8 cellular contexts compared by ENCODE assay signal in the genomic region with DNA sequence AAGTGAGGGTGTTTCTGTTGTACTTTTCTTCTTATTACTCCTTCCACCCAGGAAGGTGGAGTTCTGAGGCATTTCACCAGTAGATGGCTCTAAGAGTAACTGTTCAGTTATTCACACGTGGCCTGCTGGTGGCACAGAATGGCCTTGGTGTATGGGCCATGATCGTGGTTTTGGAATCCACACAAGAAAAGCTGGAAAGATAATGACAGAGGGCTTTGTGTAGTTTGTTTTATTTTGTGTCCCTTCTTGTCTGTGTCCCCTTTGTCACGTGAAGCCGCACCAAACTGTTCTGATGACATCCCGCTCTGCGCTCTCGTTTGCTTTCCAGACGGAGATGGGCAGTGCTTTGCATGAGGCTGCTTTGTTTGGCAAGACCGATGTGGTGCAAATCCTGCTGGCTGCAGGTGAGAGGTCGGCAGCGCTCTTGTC.
A peak's percentile ranks its signal among the peaks of the same experiment; 100 is the strongest.
DNase-seq lines count a peak whose midpoint lies in the region; ATAC-seq and TF ChIP-seq lines count a peak whose summit lies in the region.
"Had no signal": no experiment of that assay in that cellular context is flagged by ENCODE, and none has a peak within 500 bp of the region (broad histone marks: within the 10 kb centered on the region; RNA-seq: fewer than 3 reads in every experiment).

No MANE protein-coding gene starts in this region.

- 83 to 93% (median 84%) methylated on average over 11 of the region's 11 CpGs for WGBS in spleen, 5 donors

- H3K27ac ChIP-seq in spleen: no peak overlapping the region

- TF ChIP-seq CTCF in GM13977 (IDR thresholded peaks at IDR 0.05; ENCODE audit: extremely low read depth, insufficient read depth, missing control alignments) (peak; percentile 26), spleen (IDR thresholded peaks at IDR 0.05 in 8 of 11, conservative IDR thresholded peaks at IDR 0.05 in 3 of 11) (no peak)

- TF ChIP-seq POLR2A in erythroblast (IDR thresholded peaks at IDR 0.05; ENCODE audit: low read length) (no peak), spleen (IDR thresholded peaks at IDR 0.05) (no peak)

- in situ Hi-C loops in GM13977 (cut with MboI; ENCODE audit: low pct_unique_long_range_greater_than_20kb, low sequenced_read_pairs, unreplicated experiment): loop anchor here (10.0 to 25.0 kb wide), 2 partner anchors 152 to 230 kb away; partner anchors contain the start of gene SCUBE3

- intact Hi-C loops in spleen (cut with DNase I; ENCODE audit: low total_unique reads): loop anchor here (10.0 kb wide), 1 partner anchor 222 kb away; no protein-coding TSS in a partner anchor

- no peak overlapping the region for H3K4me3 ChIP-seq in spleen
- H3K4me3 ChIP-seq: HAP-1 had no signal

- no peaks in the 10 kb centered on the region for H3K9me3 ChIP-seq in spleen
- H3K9me3 ChIP-seq: HAP-1 had no signal

- H3K4me1 ChIP-seq in spleen: peaks cover 0 to 16% (median 3%) of the 10 kb centered on the region in 6 donors

- no peaks in the 10 kb centered on the region for H3K27me3 ChIP-seq in spleen (replicated peaks in 1 of 7)

- DNase-seq in GM13977 (ENCODE audit: low spot score) (no peak), NCI-H226 (peak; percentile 11), erythroblast (lab: John Stamatoyannopoulos, UW) (peak; percentile 15 to 29), renal cortical epithelial cell (ENCODE audit: low read depth) (peak; percentile 27), spleen (no peak), NOMO-1 treated with dmso at 0.1 percent for 144 hours (lab: John Stamatoyannopoulos, UW; ENCODE audit: unreplicated experiment) (no peak)

- peaks cover 4 to 93% (median 39%) of the 10 kb centered on the region in 6 donors for H3K36me3 ChIP-seq in spleen

- ATAC-seq in GM19397 (IDR thresholded peaks at IDR 0.05; ENCODE audit: unreplicated experiment): no peak

Comparison
In these comparisons a context has a peak if more than half of its experiments do, and no peak if none do; other contexts are left out.
1. DNase-seq: peak in NCI-H226 (single experiment), erythroblast (2 of 2) and renal cortical epithelial cell (single experiment); none in GM13977 (single experiment), spleen (single experiment) and NOMO-1 treated with dmso at 0.1 percent for 144 hours (single experiment).